Comparison of ENCODE assay signal across 13 cellular contexts in the genomic region with DNA sequence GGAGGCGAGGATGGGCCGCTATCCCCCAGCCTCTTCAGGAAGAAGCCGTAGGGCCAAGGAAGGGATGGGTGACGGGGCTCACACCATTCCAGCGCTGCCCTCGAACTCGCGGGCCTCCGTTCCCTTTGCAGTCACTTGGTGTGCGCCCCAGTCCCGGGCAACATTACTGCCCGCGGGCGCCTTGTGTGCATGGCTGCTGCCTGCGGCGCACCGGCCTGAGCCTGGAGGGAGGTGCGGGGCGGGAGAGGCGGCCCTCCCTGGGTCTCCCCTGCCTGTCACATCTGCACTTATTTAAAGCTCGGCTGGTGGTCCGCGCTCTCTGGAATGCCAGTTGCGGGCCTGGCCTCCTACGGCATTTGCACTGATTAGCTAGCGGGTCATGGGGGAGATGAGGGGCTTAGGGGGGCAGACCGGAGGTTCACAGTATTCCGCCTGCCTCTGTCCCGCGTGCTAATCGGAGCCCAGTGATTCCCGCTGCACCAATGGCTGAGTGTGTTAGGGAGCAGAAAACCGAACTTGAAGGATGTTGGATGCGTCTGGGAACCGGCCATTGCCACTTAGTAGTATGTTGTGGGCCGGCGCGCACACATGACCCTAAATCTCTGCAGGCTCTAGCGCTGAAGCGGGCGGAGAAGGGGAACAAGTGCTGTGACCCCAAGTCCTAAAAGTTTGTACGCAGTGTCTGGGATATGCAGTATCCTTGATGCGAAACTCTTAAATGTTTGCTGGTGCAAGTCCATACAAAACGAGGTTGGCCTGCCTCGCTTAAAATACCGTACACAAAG.
DNase-seq lines count a peak whose midpoint lies in the region; ATAC-seq, FAIRE-seq and TF ChIP-seq lines count a peak whose summit lies in the region.
"Had no signal": no experiment of that assay in that cellular context is flagged by ENCODE, and none has a peak within 500 bp of the region (broad histone marks: within the 10 kb centered on the region; RNA-seq: fewer than 3 reads in every experiment).

No MANE protein-coding gene starts in this region.

- FAIRE-seq in astrocyte (lab: Jason Lieb, UNC): no peak

- H3K4me1 ChIP-seq in astrocyte (ENCODE audit: insufficient read depth, low read length) (peaks cover 15% of the 10 kb centered on the region), iPS-15b (ENCODE audit: control insufficient read depth, insufficient read depth, low read length) (no peaks in the 10 kb centered on the region), skeletal muscle satellite cell (ENCODE audit: control insufficient read depth, insufficient read depth, low read length) (peaks cover 65% of the 10 kb centered on the region)

- peaks cover 33% of the 10 kb centered on the region for H3K27me3 Mint-ChIP-seq in astrocyte (ENCODE audit: low read depth, unreplicated experiment)

- H2AFZ ChIP-seq in astrocyte (ENCODE audit: low read depth, low read length): peak overlapping the region; percentile 77

- H3K4me3 ChIP-seq in astrocyte (ENCODE audit: insufficient read depth, low read depth, low read length): peak overlapping the region; percentile 47
- peak overlapping the region; percentile 45 for H3K4me3 ChIP-seq in iPS-15b (ENCODE audit: low read depth, low read length)
- peak overlapping the region; percentile 78 for H3K4me3 ChIP-seq in skeletal muscle satellite cell (ENCODE audit: low read length)

- no peak overlapping the region for H3K9ac ChIP-seq in astrocyte (ENCODE audit: low read length)
- no peak overlapping the region for H3K9ac ChIP-seq in iPS-15b (ENCODE audit: low read depth, low read length)
- peak overlapping the region; percentile 98 for H3K9ac ChIP-seq in skeletal muscle satellite cell (ENCODE audit: low read depth, low read length)

- H3K27ac Mint-ChIP-seq in astrocyte (ENCODE audit: unreplicated experiment): no peak overlapping the region
- H3K27ac Mint-ChIP-seq: dendritic cell treated with granulocyte-macrophage colony-stimulating factor and Interleukin-4, amounts not matched to agents 40 ng/mL and 50 ng/mL, for 4 days had no signal

- ATAC-seq in HG02884 (IDR thresholded peaks at IDR 0.05; ENCODE audit: unreplicated experiment) (no peak), GM19463 (IDR thresholded peaks at IDR 0.05; ENCODE audit: unreplicated experiment) (no peak), GM18870 (IDR thresholded peaks at IDR 0.05; ENCODE audit: unreplicated experiment) (no peak)

- in situ Hi-C loops in GM13976 (cut with MboI; ENCODE audit: low sequenced_read_pairs, unreplicated experiment): no loop called here

- peaks cover 15% of the 10 kb centered on the region for H3K4me1 Mint-ChIP-seq in astrocyte (ENCODE audit: low read depth, unreplicated experiment)

- DNase-seq in GM13976 (ENCODE audit: low spot score) (peak; percentile 29), astrocyte (ENCODE audit: low read depth) (no peak), AG08395 (ENCODE audit: low spot score) (no peak)
- DNase-seq: activated CD8-positive, alpha-beta memory T cell treated with anti-CD3 and anti-CD28 coated beads, Interleukin-2, amount 50 U/mL, for 4 hours; DMS79; NCI-H1436 had no signal

- H3K27me3 ChIP-seq in astrocyte (ENCODE audit: insufficient read depth, low read length) (peaks cover 58% of the 10 kb centered on the region), iPS-15b (ENCODE audit: control insufficient read depth, insufficient read depth, low read length) (peaks cover 63% of the 10 kb centered on the region), skeletal muscle satellite cell (ENCODE audit: control insufficient read depth, insufficient read depth, low read length) (no peaks in the 10 kb centered on the region)

- TF ChIP-seq CTCF in GM13976 (IDR thresholded peaks at IDR 0.05; ENCODE audit: borderline replicate concordance, control extremely low read depth, extremely low read depth, insufficient read depth, missing control alignments): no peak
- no peak for TF ChIP-seq CTCF in astrocyte (IDR thresholded peaks at IDR 0.05; ENCODE audit: insufficient read depth, low read depth, low read length)

- no peaks in the 10 kb centered on the region for H3K79me2 ChIP-seq in astrocyte (ENCODE audit: insufficient read depth, low read length)

- peaks cover 3% of the 10 kb centered on the region for H3K9me3 Mint-ChIP-seq in astrocyte (ENCODE audit: unreplicated experiment)
- H3K9me3 Mint-ChIP-seq: dendritic cell treated with granulocyte-macrophage colony-stimulating factor and Interleukin-4, amounts not matched to agents 40 ng/mL and 50 ng/mL, for 4 days had no signal

- no peaks in the 10 kb centered on the region for H3K36me3 Mint-ChIP-seq in astrocyte (ENCODE audit: low read depth, unreplicated experiment)

- H3K27ac ChIP-seq in astrocyte (ENCODE audit: low read depth, low read length): no peak overlapping the region
- H3K27ac ChIP-seq: SJSA1 had no signal

- H3K9me3 ChIP-seq in astrocyte (ENCODE audit: insufficient read depth, low read depth, low read length): no peaks in the 10 kb centered on the region
- H3K9me3 ChIP-seq in iPS-15b (ENCODE audit: control insufficient read depth, insufficient read depth, low read length): no peaks in the 10 kb centered on the region
- H3K9me3 ChIP-seq in skeletal muscle satellite cell (replicated peaks; ENCODE audit: low read length): no peaks in the 10 kb centered on the region
- H3K9me3 ChIP-seq: SJSA1 had no signal

- peak overlapping the region; percentile 64 for H3K4me3 Mint-ChIP-seq in astrocyte (ENCODE audit: unreplicated experiment)

- H3K4me2 ChIP-seq in astrocyte (ENCODE audit: low read length) (peak overlapping the region; percentile 81), skeletal muscle satellite cell (ENCODE audit: low read length) (peak overlapping the region; percentile 91)

- no peaks in the 10 kb centered on the region for H3K36me3 ChIP-seq in astrocyte (ENCODE audit: insufficient read depth, low read length)
- H3K36me3 ChIP-seq in iPS-15b (ENCODE audit: control insufficient read depth, insufficient read depth, low read length): no peaks in the 10 kb centered on the region
- H3K36me3 ChIP-seq in skeletal muscle satellite cell (ENCODE audit: insufficient read depth, low read length): peaks cover 3% of the 10 kb centered on the region
- H3K36me3 ChIP-seq: SJSA1 had no signal

- no peaks in the 10 kb centered on the region for H4K20me1 ChIP-seq in astrocyte (ENCODE audit: insufficient read depth, low read length)
